In the genomic region with DNA sequence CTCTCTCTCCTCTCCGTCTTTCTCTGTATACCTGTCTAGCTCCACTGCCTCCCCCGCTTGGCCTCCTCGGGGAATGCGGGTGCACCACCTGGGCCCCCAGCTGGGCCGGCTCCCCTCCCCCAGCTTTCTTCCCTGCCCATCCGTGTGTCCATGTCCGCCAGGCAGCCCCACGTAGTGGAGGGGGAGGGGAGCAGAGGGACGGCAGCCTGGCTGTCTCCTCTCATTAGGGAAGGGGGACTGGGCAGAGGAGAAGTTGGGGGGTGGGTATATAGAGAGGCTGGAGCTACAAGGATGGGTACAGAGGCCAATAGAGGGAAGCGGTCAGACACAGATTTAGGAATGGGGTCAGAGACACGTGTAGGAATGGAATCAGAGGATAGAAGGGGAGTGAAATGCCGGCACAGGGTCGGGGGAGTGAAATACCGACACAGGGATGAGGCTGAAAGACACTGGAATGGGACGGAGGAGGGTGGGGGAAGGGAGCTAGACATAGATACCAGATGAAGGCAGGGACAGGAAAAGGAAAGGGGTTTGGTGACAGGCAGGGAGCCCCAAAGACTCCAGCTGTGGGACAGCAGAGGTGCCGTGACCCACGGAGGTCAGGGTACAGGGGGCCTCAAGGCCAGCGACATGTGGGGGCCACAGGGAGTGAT, we compare ENCODE assay signal across 11 cellular contexts. TPM values are rescaled to one million over a fixed set of nuclear protein-coding genes. Genes with fewer than 3 reads are reported as not detected.
DNase-seq lines count a peak whose midpoint lies in the region; ATAC-seq, FAIRE-seq and TF ChIP-seq lines count a peak whose summit lies in the region.
"Had no signal": no experiment of that assay in that cellular context is flagged by ENCODE, and none has a peak within 500 bp of the region (broad histone marks: within the 10 kb centered on the region; RNA-seq: fewer than 3 reads in every experiment).

No MANE protein-coding gene starts in this region.

- no peaks in the 10 kb centered on the region for H3K9me2 ChIP-seq in neural cell (ENCODE audit: insufficient read depth, low read length)

- TF ChIP-seq CTCF in A673 (conservative IDR thresholded peaks at IDR 0.05; ENCODE audit: low read depth, low read length) = no peak
- no peak for TF ChIP-seq CTCF in Panc1 (IDR thresholded peaks at IDR 0.05)
- TF ChIP-seq CTCF in fibroblast of lung (conservative IDR thresholded peaks at IDR 0.05 in 1 of 2, IDR thresholded peaks at IDR 0.05 in 1 of 2; ENCODE audit: low read depth in 1 of 2, low read length in 2 of 2) = no peak
- no peak for TF ChIP-seq CTCF in neural cell (IDR thresholded peaks at IDR 0.05; ENCODE audit: poor library complexity, severe bottlenecking)
- TF ChIP-seq CTCF in D721Med (IDR thresholded peaks at IDR 0.05; ENCODE audit: insufficient read depth, missing control alignments) = no peak

- no peak for FAIRE-seq in D721Med (lab: Jason Lieb, UNC)
- FAIRE-seq: bronchial epithelial cell had no signal

- no peak for DNase-seq in A673 (ENCODE audit: low spot score)
- DNase-seq in Panc1 (ENCODE audit: low read depth, low spot score) = no peak
- no peak for DNase-seq in fibroblast of lung (ENCODE audit: low read depth in 2 of 2)
- DNase-seq in D721Med (ENCODE audit: insufficient read length, low spot score) = no peak
- DNase-seq in HuH-7.5 (ENCODE audit: low spot score) = no peak
- DNase-seq in central memory CD4-positive, alpha-beta T cell = no peak
- DNase-seq in AG08396 (ENCODE audit: low spot score) = no peak

- H3K9me3 ChIP-seq in A673 (ENCODE audit: low read depth, low read length, poor library complexity, severe bottlenecking) (no peaks in the 10 kb centered on the region), Panc1 (ENCODE audit: control insufficient read depth, insufficient read depth, low read depth, low read length) (no peaks in the 10 kb centered on the region), fibroblast of lung (ENCODE audit: control insufficient read depth, insufficient read depth, low read depth, low read length) (no peaks in the 10 kb centered on the region), neural cell (ENCODE audit: low read length) (no peaks in the 10 kb centered on the region)

- H3K27ac ChIP-seq in A673 (ENCODE audit: low read depth, low read length, poor library complexity, severe bottlenecking) (peak overlapping the region; percentile 96), Panc1 (ENCODE audit: low read length) (peak overlapping the region; percentile 94), fibroblast of lung (ENCODE audit: insufficient read depth, low read length) (peak overlapping the region; percentile 90), neural cell (ENCODE audit: low read length) (peak overlapping the region; percentile 33)

- H3K4me2 ChIP-seq in fibroblast of lung (ENCODE audit: extremely low read depth, insufficient read depth, low read length) (peak overlapping the region; percentile 99), neural cell (ENCODE audit: low read length) (peak overlapping the region; percentile 90)

- in situ Hi-C loops in Panc1 (cut with HindIII; ENCODE audit: low pct_unique_long_range_greater_than_20kb, low sequenced_read_pairs) = no loop called here

- H3K36me3 ChIP-seq in A673 (ENCODE audit: insufficient read depth, low read length, poor library complexity, severe bottlenecking) (no peaks in the 10 kb centered on the region), Panc1 (ENCODE audit: control insufficient read depth, insufficient read depth, low read length) (peaks cover 6% of the 10 kb centered on the region; the same call in 1 of the 2 replicates), fibroblast of lung (ENCODE audit: control insufficient read depth, insufficient read depth, low read length) (peaks cover 4% of the 10 kb centered on the region), neural cell (ENCODE audit: insufficient read depth, low read length) (no peaks in the 10 kb centered on the region)

- POLR2A ChIA-PET in A673 (lab: Charles Lee; ENCODE audit: low non-redundant PET) (no interaction called here), Panc1 (lab: Charles Lee) (interaction anchor here (0.6 kb wide), 1 partner anchor 41 kb away, joined by 22 read pairs; no protein-coding TSS in a partner anchor)

- H3K9ac ChIP-seq in fibroblast of lung (ENCODE audit: insufficient read depth, low read length) (peak overlapping the region; percentile 99), neural cell (ENCODE audit: low read length) (peak overlapping the region; percentile 95)

- H3F3A ChIP-seq in neural cell (ENCODE audit: insufficient read depth, low read length, poor library complexity, severe bottlenecking) = no peaks in the 10 kb centered on the region

- H3K4me3 ChIP-seq in A673 (ENCODE audit: low read depth, low read length, poor library complexity, severe bottlenecking) (peak overlapping the region; percentile 64), Panc1 (ENCODE audit: low read depth in 2 of 2, low read length in 2 of 2) (peak overlapping the region; percentile 92 to 93), fibroblast of lung (replicated peaks in 1 of 4; ENCODE audit: control extremely low read depth in 1 of 4, insufficient read depth in 1 of 4, low read depth in 3 of 4, low read length in 4 of 4) (peak overlapping the region; percentile 85 to 98 (median 92)), neural cell (ENCODE audit: low read length) (peak overlapping the region; percentile 94)

- BruUV-seq in A673 (replicated peaks; lab: Mats Ljungman, UMichigan) (no TSS peak), Panc1 (replicated peaks; lab: Mats Ljungman, UMichigan) (TSS peak; percentile 79)

- no peak for TF ChIP-seq RAD21 in neural cell (conservative IDR thresholded peaks at IDR 0.05)

- ATAC-seq in Panc1 = no peak

- no peaks in the 10 kb centered on the region for H3K27me3 ChIP-seq in A673 (replicated peaks; ENCODE audit: insufficient read depth, low read depth, low read length, poor library complexity)
- H3K27me3 ChIP-seq in Panc1 (ENCODE audit: control insufficient read depth, insufficient read depth, low read length) = no peaks in the 10 kb centered on the region
- no peaks in the 10 kb centered on the region for H3K27me3 ChIP-seq in fibroblast of lung (ENCODE audit: control insufficient read depth, insufficient read depth, low read length)
- H3K27me3 ChIP-seq in neural cell (ENCODE audit: insufficient read depth, low read depth, low read length) = no peaks in the 10 kb centered on the region

- no peak for TF ChIP-seq EP300 in neural cell (conservative IDR thresholded peaks at IDR 0.05; ENCODE audit: poor library complexity, severe bottlenecking)

- CTCF ChIA-PET in A673 (lab: Charles Lee) = interaction anchor here (0.6 to 1.3 kb wide), 3 partner anchors 78 to 125 kb away, joined by 3 to 12 read pairs (median 3); no protein-coding TSS in a partner anchor
- CTCF ChIA-PET in Panc1 (lab: Charles Lee) = interaction anchor here (0.7 to 0.8 kb wide), 2 partner anchors 37 to 160 kb away, joined by 5 to 9 read pairs; no protein-coding TSS in a partner anchor

- no peak overlapping the region for H2AFZ ChIP-seq in fibroblast of lung (ENCODE audit: low read length)
- H2AFZ ChIP-seq in neural cell (ENCODE audit: low read depth, low read length) = no peak overlapping the region

- intact Hi-C loops in A673 (cut with micrococcal nuclease; ENCODE audit: unreplicated experiment) = loop anchor here (10.0 kb wide), 1 partner anchor 164 kb away; no protein-coding TSS in a partner anchor
- intact Hi-C loops in Panc1 (cut with micrococcal nuclease; ENCODE audit: unreplicated experiment) = no loop called here

- peaks cover 29% of the 10 kb centered on the region for H3K4me1 ChIP-seq in A673 (ENCODE audit: insufficient read depth, low read length, poor library complexity, severe bottlenecking)
- peaks cover 25% of the 10 kb centered on the region for H3K4me1 ChIP-seq in Panc1 (ENCODE audit: control insufficient read depth, insufficient read depth, low read length)
- H3K4me1 ChIP-seq in fibroblast of lung (ENCODE audit: control insufficient read depth, extremely low read depth, insufficient read depth, low read length) = peaks cover 7% of the 10 kb centered on the region

- peaks cover 69% of the 10 kb centered on the region for H3K79me2 ChIP-seq in fibroblast of lung (ENCODE audit: control insufficient read depth, insufficient read depth, low read length)
- H3K79me2 ChIP-seq in neural cell (replicated peaks; ENCODE audit: insufficient read depth, low read length) = peaks cover 34% of the 10 kb centered on the region

- no peaks in the 10 kb centered on the region for H4K20me1 ChIP-seq in fibroblast of lung (ENCODE audit: control insufficient read depth, extremely low read depth, insufficient read depth, low read length)
- H4K20me1 ChIP-seq in neural cell (ENCODE audit: insufficient read depth) = no peaks in the 10 kb centered on the region

RNA-seq across cellular contexts. Expression of a gene that starts 2.8 kb away (rescaled TPM):
- 76.7 and 83.6 TPM in 2 replicates for total RNA-seq in A673 (2021)
- 104 TPM for total RNA-seq in Panc1 (2021; ENCODE audit: unreplicated experiment)
- 180 TPM for polyA plus RNA-seq in Panc1 (2012; ENCODE audit: insufficient read length)
- total RNA-seq in fibroblast of lung = 50.3 and 70.7 TPM in 2 replicates
- 59.4 and 77.4 TPM in 2 replicates for polyA plus RNA-seq in fibroblast of lung
- 99.9 and 115 TPM in 2 replicates for polyA plus RNA-seq in fibroblast of lung (2012)
- 248 and 327 TPM in 2 replicates for polyA minus RNA-seq in fibroblast of lung (ENCODE audit: low replicate concordance)
- 33.2 and 43.5 TPM in 2 replicates for polyA plus RNA-seq in neural cell
- polyA minus RNA-seq in neural cell = 36.0 and 44.3 TPM in 2 replicates
- total RNA-seq: T-helper 2 cell treated with Interferon-gamma antibody and Interleukin-4, amounts not matched to agents 100 ng/mL and 5 ng/mL, for 36 hours had no signal
- polyA plus RNA-seq: IgD-negative memory B cell had no signal

RNA-seq across cellular contexts. Expression of a gene that starts 40.0 kb away (rescaled TPM):
- total RNA-seq in A673 (2021) = 3.4 and 6.6 TPM in 2 replicates
- total RNA-seq in Panc1 (2021; ENCODE audit: unreplicated experiment) = 21.5 TPM
- 85.2 TPM for polyA plus RNA-seq in Panc1 (2012; ENCODE audit: insufficient read length)
- total RNA-seq in fibroblast of lung = 20.3 and 29.0 TPM in 2 replicates
- polyA plus RNA-seq in fibroblast of lung = 7.2 and 12.2 TPM in 2 replicates
- 23.8 and 36.0 TPM in 2 replicates for polyA plus RNA-seq in fibroblast of lung (2012)
- polyA minus RNA-seq in fibroblast of lung (ENCODE audit: low replicate concordance) = 8.9 and 25.1 TPM in 2 replicates
- 0.54 and 0.68 TPM in 2 replicates for polyA plus RNA-seq in neural cell
- polyA minus RNA-seq in neural cell = 1.2 and 1.9 TPM in 2 replicates
- total RNA-seq: T-helper 2 cell treated with Interferon-gamma antibody and Interleukin-4, amounts not matched to agents 100 ng/mL and 5 ng/mL, for 36 hours had no signal
- polyA plus RNA-seq: IgD-negative memory B cell had no signal

RNA-seq across cellular contexts. Expression of a gene that starts 42.1 kb away (rescaled TPM):
- total RNA-seq in A673 (2021) = 205 and 234 TPM in 2 replicates
- total RNA-seq in Panc1 (2021; ENCODE audit: unreplicated experiment) = 147 TPM
- 136 TPM for polyA plus RNA-seq in Panc1 (2012; ENCODE audit: insufficient read length)
- 21.8 and 24.4 TPM in 2 replicates for total RNA-seq in fibroblast of lung
- 32.1 and 57.7 TPM in 2 replicates for polyA plus RNA-seq in fibroblast of lung
- 38.8 and 79.3 TPM in 2 replicates for polyA plus RNA-seq in fibroblast of lung (2012)
- polyA minus RNA-seq in fibroblast of lung (ENCODE audit: low replicate concordance) = 64.4 and 139 TPM in 2 replicates
- polyA plus RNA-seq in neural cell = 48.4 and 59.2 TPM in 2 replicates
- 39.7 and 44.6 TPM in 2 replicates for polyA minus RNA-seq in neural cell

RNA-seq across cellular contexts. Expression of a gene that starts 56.7 kb away (rescaled TPM):
- 9.4 and 10.4 TPM in 2 replicates for total RNA-seq in A673 (2021)
- total RNA-seq in Panc1 (2021; ENCODE audit: unreplicated experiment) = 780 TPM
- polyA plus RNA-seq in Panc1 (2012; ENCODE audit: insufficient read length) = 1,409 TPM
- total RNA-seq in fibroblast of lung = 35.0 and 339 TPM in 2 replicates
- 1.5 and 13.4 TPM in 2 replicates for polyA plus RNA-seq in fibroblast of lung
- 1.9 and 20.7 TPM in 2 replicates for polyA plus RNA-seq in fibroblast of lung (2012)
- 1.3 TPM in 1 of 2 replicates, not detected in the other for polyA minus RNA-seq in fibroblast of lung (ENCODE audit: low replicate concordance)
- 8.7 and 9.8 TPM in 2 replicates for polyA plus RNA-seq in neural cell
- 2.5 and 3.2 TPM in 2 replicates for polyA minus RNA-seq in neural cell
- polyA plus RNA-seq: IgD-negative memory B cell had no signal

Comparison
In these comparisons a context has a peak if more than half of its experiments do, and no peak if none do; other contexts are left out.
1. H3K27ac ChIP-seq: peak in every context shown above with its lines; median percentile 96 in A673; 94 in Panc1; 90 in fibroblast of lung; 33 in neural cell.